15 cellular contexts compared by ENCODE assay signal in the genomic region with DNA sequence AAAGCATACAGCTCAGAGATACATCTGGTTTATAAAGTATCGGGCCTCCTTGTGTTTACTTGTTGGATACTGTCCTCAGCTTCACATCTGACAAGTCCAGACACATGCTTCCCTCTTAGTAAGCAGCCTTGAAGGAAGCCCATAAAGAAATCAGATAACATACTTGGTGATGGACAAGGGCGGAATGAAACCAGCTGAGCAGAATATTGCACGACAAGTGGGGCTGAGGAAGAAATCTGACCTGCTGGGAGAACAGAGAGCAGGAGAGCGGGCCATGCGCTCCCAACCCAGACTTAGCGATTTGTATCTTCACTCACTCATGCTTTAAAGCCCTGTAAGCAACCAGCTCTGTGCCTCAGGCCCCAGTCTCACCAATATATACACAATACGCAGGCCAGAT.
"Had no signal": no experiment of that assay in that cellular context is flagged by ENCODE, and none has a peak within 500 bp of the region (broad histone marks: within the 10 kb centered on the region; RNA-seq: fewer than 3 reads in every experiment).

No MANE protein-coding gene starts in this region.

- ATAC-seq: left cardiac atrium, natural killer cell, psoas muscle, sciatic nerve had no signal

- H3K4me1 ChIP-seq: psoas muscle had no signal

- H3K27ac ChIP-seq: dorsolateral prefrontal cortex, psoas muscle had no signal

- H3K9me3 ChIP-seq: psoas muscle had no signal

- DNase-seq: activated CD4-positive, alpha-beta memory T cell treated with anti-CD3 and anti-CD28 coated beads, Interleukin-2, amount 10 ng/mL, durations not matched to agents 7 days and 5 days; activated CD4-positive, CD25-positive, alpha-beta regulatory T cell treated with anti-CD3 and anti-CD28 coated beads, Interleukin-2, amount 50 U/mL, for 72 hours; activated gamma-delta T cell; activated naive CD8-positive, alpha-beta T cell treated with anti-CD3 and anti-CD28 coated beads for 36 hours; activated T-cell treated with anti-CD3 and anti-CD28 coated beads, Interleukin-2, amount 50 U/mL, for 48 hours; anterior cingulate cortex; dorsolateral prefrontal cortex; hypothalamus; left cardiac atrium; natural killer cell; psoas muscle; stimulated activated CD4-positive, alpha-beta T cell treated with anti-CD3 and anti-CD28 coated beads, Interleukin-12 subunit alpha, Interleukin-12 subunit beta, amount 100 ng/mL, for 4 hours; stimulated activated naive CD4-positive, alpha-beta T cell treated with Interleukin-2 at 50 U/mL for 16 hours had no signal

- H3K4me3 ChIP-seq: dorsolateral prefrontal cortex, lung, psoas muscle had no signal
